ENCODE assay signal across 1 cellular context in genomic region chr10:5545778-5546710, GRCh38.
TF ChIP-seq lines count a peak whose summit lies in the region.

No MANE protein-coding gene starts in this region.

TF ChIP-seq in GM23338, 12 proteins besides CTCF, POLR2A, EP300 and RAD21 (continued from another document):
- TF ChIP-seq ZNF462 (CRISPR knock-in tag; IDR thresholded peaks at IDR 0.05) (no peak), ZNF331 (CRISPR knock-in tag; IDR thresholded peaks at IDR 0.05; ENCODE audit: low read depth) (no peak), EZH2phosphoT487 (IDR thresholded peaks at IDR 0.05; ENCODE audit: unreplicated experiment) (no peak), STAT1 (IDR thresholded peaks at IDR 0.05; ENCODE audit: unreplicated experiment) (no peak)
